In the genomic region with DNA sequence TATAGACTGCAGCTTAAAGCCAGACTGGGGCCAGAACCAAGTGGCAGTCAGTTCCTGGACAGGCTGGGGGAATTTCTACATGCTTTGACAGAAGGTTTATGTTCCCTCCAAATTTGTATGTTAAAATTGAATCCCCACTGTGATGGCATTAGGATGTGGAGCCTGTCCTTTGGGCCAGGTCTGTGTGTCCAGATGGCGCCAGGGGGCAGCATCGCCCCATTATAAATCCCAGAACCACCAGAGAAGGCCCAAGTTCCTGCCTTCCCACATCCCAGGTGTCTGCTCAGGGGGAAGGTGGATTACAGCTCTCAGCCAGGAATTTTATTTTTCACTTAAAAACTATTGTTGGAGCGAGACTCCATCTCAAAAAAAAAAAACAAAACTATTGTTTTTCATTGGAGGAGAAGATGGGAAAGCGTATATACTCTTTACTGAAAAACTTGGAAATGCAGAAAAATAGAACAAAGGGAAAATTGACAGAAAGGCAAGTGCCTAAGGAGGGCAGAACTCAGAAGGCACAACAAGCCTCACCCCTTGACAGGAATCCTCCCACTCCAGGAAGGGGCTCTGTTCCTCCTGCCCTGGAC, we compare ENCODE assay signal across 8 cellular contexts. TPM values are rescaled to one million over a fixed set of nuclear protein-coding genes. Genes with fewer than 3 reads are reported as not detected.
DNase-seq lines count a peak whose midpoint lies in the region; ATAC-seq and TF ChIP-seq lines count a peak whose summit lies in the region.

No MANE protein-coding gene starts in this region.

- peak; percentile 82 for DNase-seq in BE2C
- peak; percentile 48 for DNase-seq in NCI-H146 (lab: John Stamatoyannopoulos, UW)
- peak; percentile 36 for DNase-seq in T-helper 2 cell treated with Interferon-gamma antibody and Interleukin-4, amounts not matched to agents 5 μg/mL and 100 μg/mL, for 36 hours (ENCODE audit: low spot score)
- DNase-seq in central memory CD4-positive, alpha-beta T cell, result peak; percentile 36
- DNase-seq in left lung, result peak; percentile 50 to 80
- peak; percentile 23 to 45 for DNase-seq in thyroid gland
- no peak for DNase-seq in lower leg skin (ENCODE audit: low spot score in 2 of 2)

- H3K27ac ChIP-seq in left lung, result no peak overlapping the region
- H3K27ac ChIP-seq in thyroid gland, result no peak overlapping the region

- H3K4me3 ChIP-seq in BE2C (ENCODE audit: low read depth, low read length) (no peak overlapping the region), left lung (no peak overlapping the region), thyroid gland (replicated peaks in 1 of 3) (no peak overlapping the region), lower leg skin (ENCODE audit: low read depth, poor library complexity, severe bottlenecking) (no peak overlapping the region)

- intact Hi-C loops in left lung (cut with DNase I) (no loop called here), thyroid gland (cut with DNase I) (no loop called here), lower leg skin (cut with DNase I; ENCODE audit: low total_unique reads) (loop anchor here (10.0 kb wide), 1 partner anchor 299 kb away; a partner anchor contains a TSS)

- 64% methylated on average over 4 of the region's 4 CpGs for WGBS in thyroid gland, 2 donors
- WGBS in lower leg skin, 2 donors, result 58 to 63% methylated on average over 4 of the region's 4 CpGs

- ATAC-seq in GM18511 (IDR thresholded peaks at IDR 0.05; ENCODE audit: unreplicated experiment), result peak; percentile 51
- peak; percentile 92 for ATAC-seq in left lung

- H3K36me3 Mint-ChIP-seq in T-helper 2 cell treated with Interferon-gamma antibody and Interleukin-4, amounts not matched to agents 5 μg/mL and 100 μg/mL, for 36 hours (ENCODE audit: low read depth), result no peaks in the 10 kb centered on the region

- H3K4me3 Mint-ChIP-seq in T-helper 2 cell treated with Interferon-gamma antibody and Interleukin-4, amounts not matched to agents 5 μg/mL and 100 μg/mL, for 36 hours, result no peak overlapping the region

- H3K9me3 Mint-ChIP-seq in T-helper 2 cell treated with Interferon-gamma antibody and Interleukin-4, amounts not matched to agents 5 μg/mL and 100 μg/mL, for 36 hours, result no peaks in the 10 kb centered on the region

- TF ChIP-seq POLR2A in thyroid gland (IDR thresholded peaks at IDR 0.05) (no peak), lower leg skin (IDR thresholded peaks at IDR 0.05) (no peak)

- peak; percentile 78 for TF ChIP-seq CTCF in BE2C (IDR thresholded peaks at IDR 0.05; ENCODE audit: low read depth, low read length)
- peak; percentile 35 to 44 for TF ChIP-seq CTCF in left lung (IDR thresholded peaks at IDR 0.05)
- peak in 3 of 6 experiments; percentile 8 to 20 (median 10) for TF ChIP-seq CTCF in thyroid gland (IDR thresholded peaks at IDR 0.05)
- no peak for TF ChIP-seq CTCF in lower leg skin (IDR thresholded peaks at IDR 0.05)

- H3K36me3 ChIP-seq in BE2C (no peaks in the 10 kb centered on the region), left lung (no peaks in the 10 kb centered on the region), thyroid gland (no peaks in the 10 kb centered on the region)

- H3K27ac Mint-ChIP-seq in T-helper 2 cell treated with Interferon-gamma antibody and Interleukin-4, amounts not matched to agents 5 μg/mL and 100 μg/mL, for 36 hours, result peak overlapping the region; percentile 72

- H3K9me3 ChIP-seq in BE2C (no peaks in the 10 kb centered on the region), left lung (no peaks in the 10 kb centered on the region), thyroid gland (no peaks in the 10 kb centered on the region)

- peaks cover 46% of the 10 kb centered on the region for H3K4me1 Mint-ChIP-seq in T-helper 2 cell treated with Interferon-gamma antibody and Interleukin-4, amounts not matched to agents 5 μg/mL and 100 μg/mL, for 36 hours (ENCODE audit: low read depth)

- peaks cover 4% of the 10 kb centered on the region for H3K4me1 ChIP-seq in BE2C
- no peaks in the 10 kb centered on the region for H3K4me1 ChIP-seq in left lung
- no peaks in the 10 kb centered on the region for H3K4me1 ChIP-seq in thyroid gland

- H3K27me3 Mint-ChIP-seq in T-helper 2 cell treated with Interferon-gamma antibody and Interleukin-4, amounts not matched to agents 5 μg/mL and 100 μg/mL, for 36 hours (ENCODE audit: low read depth), result no peaks in the 10 kb centered on the region

- H3K27me3 ChIP-seq in BE2C, result no peaks in the 10 kb centered on the region
- no peaks in the 10 kb centered on the region for H3K27me3 ChIP-seq in left lung
- H3K27me3 ChIP-seq in thyroid gland, result no peaks in the 10 kb centered on the region

RNA-seq across cellular contexts. Expression of a gene that starts 5.0 kb away (rescaled TPM):
- polyA plus RNA-seq in BE2C (2012; ENCODE audit: insufficient read depth, insufficient read length, low read depth), result not detected
- total RNA-seq in left lung (not detected), thyroid gland (not detected), lower leg skin (not detected)

RNA-seq across cellular contexts. Expression of a gene that starts 8.1 kb away (rescaled TPM):
- not detected for polyA plus RNA-seq in BE2C (2012; ENCODE audit: insufficient read depth, insufficient read length, low read depth)
- total RNA-seq in left lung (1 to 10 TPM; 4.6 to 5.1 TPM), thyroid gland (not detected), lower leg skin (not detected)

RNA-seq across cellular contexts. Expression of a gene that starts 54.0 kb away (rescaled TPM):
- 1.9 TPM for polyA plus RNA-seq in BE2C (2012; ENCODE audit: insufficient read depth, insufficient read length, low read depth)
- total RNA-seq in left lung (1 to 10 TPM in 1 of 2 donors, under 1 TPM in 1; 0.68 to 1.1 TPM), thyroid gland (1 to 10 TPM in 3 of 4 donors, under 1 TPM in 1; 0.71 to 6.2 (median 1.2) TPM), lower leg skin (under 1 TPM in 3 of 4 donors, not detected in 1; 0.27 to 0.59 (median 0.32) TPM)

Comparison
In these comparisons a context has a peak if more than half of its experiments do, and no peak if none do; other contexts are left out.
1. DNase-seq: peak in BE2C (single experiment), NCI-H146 (single experiment), T-helper 2 cell treated with Interferon-gamma antibody and Interleukin-4, amounts not matched to agents 5 μg/mL and 100 μg/mL, for 36 hours (single experiment), central memory CD4-positive, alpha-beta T cell (single experiment), left lung (2 of 2) and thyroid gland (2 of 2); none in lower leg skin (0 of 2).
2. CTCF ChIP-seq: peak in BE2C (single experiment) and left lung (2 of 2); none in lower leg skin (0 of 3).
3. RNA of a gene that starts 8.1 kb away (total RNA-seq): 4.6 to 5.1 TPM in left lung; not detected in thyroid gland and not detected in lower leg skin; every median in the first group is over 4 times any median in the second.